Comparison of ENCODE assay signal across 30 cellular contexts in the genomic region with DNA sequence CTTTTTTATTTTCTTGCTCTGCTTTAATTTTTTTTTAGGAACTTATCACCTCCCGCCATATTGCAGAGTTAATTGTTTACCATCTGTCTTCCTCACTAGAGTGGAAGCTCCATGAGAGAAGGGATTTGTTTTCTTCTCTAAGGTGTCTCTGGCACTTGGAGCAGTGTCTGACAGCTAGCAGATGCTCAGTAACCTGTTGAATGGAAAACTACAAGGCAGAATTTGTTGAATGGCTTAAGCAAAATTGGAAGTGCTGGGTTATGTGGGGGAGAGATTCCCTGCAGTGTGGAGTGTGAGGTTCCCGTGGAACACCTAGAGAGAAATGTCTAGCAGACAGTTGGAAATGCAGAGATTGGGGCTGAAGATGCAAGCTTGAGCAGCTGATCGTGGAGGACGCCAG.
"Had no signal": no experiment of that assay in that cellular context is flagged by ENCODE, and none has a peak within 500 bp of the region (broad histone marks: within the 10 kb centered on the region; RNA-seq: fewer than 3 reads in every experiment).

No MANE protein-coding gene starts in this region.

- H3K27ac ChIP-seq: neutrophil, pancreas, psoas muscle, right lobe of liver, sigmoid colon, suprapubic skin, thoracic aorta, thyroid gland, tibial nerve, upper lobe of left lung, vagina had no signal

- H3K36me3 Mint-ChIP-seq: natural killer cell treated with Interleukin-12 subunit alpha and Interleukin-12 subunit beta and Interleukin-15 and Interleukin-18, amount 100 ng/mL, for 72 hours; stimulated activated memory B cell treated with anti-CD40 and anti-IgM and Interleukin-4, amounts not matched to agents 10 μg/mL and 1 μg/mL and 100 μg/mL, for 72 hours had no signal

- H3K9me3 ChIP-seq: neutrophil, pancreas, psoas muscle, right lobe of liver, thoracic aorta, thyroid gland, vagina had no signal

- FAIRE-seq: pancreas, small intestine, urothelium cell line had no signal

- H3K36me3 ChIP-seq: neutrophil, pancreas, right lobe of liver, sigmoid colon, suprapubic skin, thoracic aorta, thyroid gland, tibial nerve, upper lobe of left lung, vagina had no signal

- H3K4me3 Mint-ChIP-seq: naive thymus-derived CD8-positive, alpha-beta T cell; natural killer cell treated with Interleukin-12 subunit alpha and Interleukin-12 subunit beta and Interleukin-15 and Interleukin-18, amount 100 ng/mL, for 72 hours; nephron progenitor cell; neural crest cell; stimulated activated memory B cell treated with anti-CD40 and anti-IgM and Interleukin-4, amounts not matched to agents 10 μg/mL and 1 μg/mL and 100 μg/mL, for 72 hours; stimulated activated naive CD8-positive, alpha-beta T cell treated with anti-CD3 and anti-CD28 coated beads, Interleukin-15, amount 100 ng/mL, for 72 hours had no signal

- H3K4me3 ChIP-seq: pancreas, psoas muscle, right lobe of liver, sigmoid colon, suprapubic skin, thoracic aorta, thyroid gland, tibial nerve, upper lobe of left lung, vagina had no signal

- DNase-seq: naive thymus-derived CD8-positive, alpha-beta T cell; nephron progenitor cell; nucleus accumbens; pancreas; psoas muscle; right cardiac atrium; right lobe of liver; sigmoid colon; small intestine; stimulated activated CD4-positive, alpha-beta T cell treated with anti-CD3 and anti-CD28 coated beads, Interleukin-12 subunit alpha, Interleukin-12 subunit beta, amount 100 ng/mL, for 4 hours; stimulated activated CD4-positive, alpha-beta T cell treated with anti-CD3 and anti-CD28 coated beads, Interleukin-1b, Interleukin-23, amount 100 ng/mL, for 48 hours; stimulated activated CD4-positive, alpha-beta T cell treated with anti-CD3 and anti-CD28 coated beads, Interleukin-4, amount 100 ng/mL, for 1 hour; stimulated activated CD4-positive, alpha-beta T cell treated with anti-CD3 and anti-CD28 coated beads, Interleukin-4, amount 100 ng/mL, for 4 hours; stimulated activated CD8-positive, alpha-beta memory T cell treated with anti-CD3 and anti-CD28 coated beads, Interleukin-4, amount 100 ng/mL, for 48 hours; stimulated activated naive CD4-positive, alpha-beta T cell; stimulated activated naive CD8-positive, alpha-beta T cell treated with anti-CD3 and anti-CD28 coated beads, Interleukin-15, amount 100 ng/mL, for 72 hours; stimulated activated naive CD8-positive, alpha-beta T cell treated with anti-CD3 and anti-CD28 coated beads, Interleukin-15, Interleukin-2, amounts not matched to agents 100 U/mL and 50 U/mL, for 24 hours; substantia nigra; thyroid gland; trophoblast cell; upper lobe of left lung had no signal

- H3K4me1 Mint-ChIP-seq: stimulated activated memory B cell treated with anti-CD40 and anti-IgM and Interleukin-4, amounts not matched to agents 10 μg/mL and 1 μg/mL and 100 μg/mL, for 72 hours; stimulated activated naive CD8-positive, alpha-beta T cell treated with anti-CD3 and anti-CD28 coated beads, Interleukin-15, amount 100 ng/mL, for 72 hours had no signal

- H3K27ac Mint-ChIP-seq: naive thymus-derived CD8-positive, alpha-beta T cell; natural killer cell treated with Interleukin-12 subunit alpha and Interleukin-12 subunit beta and Interleukin-15 and Interleukin-18, amount 100 ng/mL, for 72 hours; nephron progenitor cell; stimulated activated memory B cell treated with anti-CD40 and anti-IgM and Interleukin-4, amounts not matched to agents 10 μg/mL and 1 μg/mL and 100 μg/mL, for 72 hours; stimulated activated naive CD8-positive, alpha-beta T cell treated with anti-CD3 and anti-CD28 coated beads, Interleukin-15, amount 100 ng/mL, for 72 hours had no signal

- H3K4me1 ChIP-seq: pancreas, psoas muscle, right lobe of liver, sigmoid colon, suprapubic skin, thyroid gland, tibial nerve, upper lobe of left lung, vagina had no signal

- H3K27me3 ChIP-seq: pancreas, right lobe of liver, sigmoid colon, suprapubic skin, thyroid gland, tibial nerve, upper lobe of left lung, vagina had no signal
